In the genomic region with DNA sequence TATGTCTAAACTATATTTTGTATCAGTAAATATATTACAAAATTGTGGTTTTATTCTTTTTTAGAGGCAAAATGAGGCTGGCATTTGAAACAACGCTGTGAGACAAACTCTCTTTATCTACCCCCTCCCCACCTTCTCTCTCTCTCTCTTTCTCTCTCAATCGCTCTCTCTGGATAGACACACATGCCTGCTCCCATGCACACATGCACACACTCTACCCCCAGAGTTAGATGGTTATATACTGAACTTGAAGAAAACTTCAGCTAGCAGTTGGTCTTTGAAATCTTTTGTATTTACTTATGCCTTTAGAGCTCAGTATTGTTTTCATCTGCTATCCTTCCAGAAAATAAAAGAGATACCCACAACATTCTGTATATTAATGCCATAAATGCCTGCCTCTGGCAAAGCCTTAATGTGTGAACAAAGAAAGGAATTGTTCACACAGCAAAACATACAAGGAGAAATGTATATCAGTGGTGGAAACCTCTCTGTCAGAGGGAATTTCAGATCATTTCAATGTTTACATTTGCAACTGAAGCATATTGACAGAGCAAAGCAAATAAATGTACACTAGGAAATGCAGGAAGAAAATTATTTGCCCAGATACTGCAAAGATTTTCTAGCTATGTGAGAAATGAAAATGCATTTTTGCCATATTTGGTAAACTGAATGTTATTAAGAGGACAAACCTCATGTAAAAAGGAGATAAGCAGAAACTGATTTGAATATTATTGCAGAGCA, we compare ENCODE assay signal across 1 cellular context.
A peak's percentile ranks its signal among the peaks of the same experiment; 100 is the strongest.
TF ChIP-seq lines count a peak whose summit lies in the region.

No MANE protein-coding gene starts in this region.

TF ChIP-seq in HepG2, 621 proteins besides CTCF, POLR2A, EP300 and RAD21 (continued from another document and continues in another):
- TF ChIP-seq, protein P1, sequence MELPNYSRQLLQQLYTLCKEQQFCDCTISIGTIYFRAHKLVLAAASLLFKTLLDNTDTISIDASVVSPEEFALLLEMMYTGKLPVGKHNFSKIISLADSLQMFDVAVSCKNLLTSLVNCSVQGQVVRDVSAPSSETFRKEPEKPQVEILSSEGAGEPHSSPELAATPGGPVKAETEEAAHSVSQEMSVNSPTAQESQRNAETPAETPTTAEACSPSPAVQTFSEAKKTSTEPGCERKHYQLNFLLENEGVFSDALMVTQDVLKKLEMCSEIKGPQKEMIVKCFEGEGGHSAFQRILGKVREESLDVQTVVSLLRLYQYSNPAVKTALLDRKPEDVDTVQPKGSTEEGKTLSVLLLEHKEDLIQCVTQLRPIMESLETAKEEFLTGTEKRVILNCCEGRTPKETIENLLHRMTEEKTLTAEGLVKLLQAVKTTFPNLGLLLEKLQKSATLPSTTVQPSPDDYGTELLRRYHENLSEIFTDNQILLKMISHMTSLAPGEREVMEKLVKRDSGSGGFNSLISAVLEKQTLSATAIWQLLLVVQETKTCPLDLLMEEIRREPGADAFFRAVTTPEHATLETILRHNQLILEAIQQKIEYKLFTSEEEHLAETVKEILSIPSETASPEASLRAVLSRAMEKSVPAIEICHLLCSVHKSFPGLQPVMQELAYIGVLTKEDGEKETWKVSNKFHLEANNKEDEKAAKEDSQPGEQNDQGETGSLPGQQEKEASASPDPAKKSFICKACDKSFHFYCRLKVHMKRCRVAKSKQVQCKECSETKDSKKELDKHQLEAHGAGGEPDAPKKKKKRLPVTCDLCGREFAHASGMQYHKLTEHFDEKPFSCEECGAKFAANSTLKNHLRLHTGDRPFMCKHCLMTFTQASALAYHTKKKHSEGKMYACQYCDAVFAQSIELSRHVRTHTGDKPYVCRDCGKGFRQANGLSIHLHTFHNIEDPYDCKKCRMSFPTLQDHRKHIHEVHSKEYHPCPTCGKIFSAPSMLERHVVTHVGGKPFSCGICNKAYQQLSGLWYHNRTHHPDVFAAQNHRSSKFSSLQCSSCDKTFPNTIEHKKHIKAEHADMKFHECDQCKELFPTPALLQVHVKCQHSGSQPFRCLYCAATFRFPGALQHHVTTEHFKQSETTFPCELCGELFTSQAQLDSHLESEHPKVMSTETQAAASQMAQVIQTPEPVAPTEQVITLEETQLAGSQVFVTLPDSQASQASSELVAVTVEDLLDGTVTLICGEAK (IDR thresholded peaks at IDR 0.05): no peak
- TF ChIP-seq, protein P1 (CRISPR knock-in tag; IDR thresholded peaks at IDR 0.05): no peak
- peak; percentile 69 for TF ChIP-seq HDAC1 (CRISPR knock-in tag; IDR thresholded peaks at IDR 0.05)
- TF ChIP-seq, protein P2, sequence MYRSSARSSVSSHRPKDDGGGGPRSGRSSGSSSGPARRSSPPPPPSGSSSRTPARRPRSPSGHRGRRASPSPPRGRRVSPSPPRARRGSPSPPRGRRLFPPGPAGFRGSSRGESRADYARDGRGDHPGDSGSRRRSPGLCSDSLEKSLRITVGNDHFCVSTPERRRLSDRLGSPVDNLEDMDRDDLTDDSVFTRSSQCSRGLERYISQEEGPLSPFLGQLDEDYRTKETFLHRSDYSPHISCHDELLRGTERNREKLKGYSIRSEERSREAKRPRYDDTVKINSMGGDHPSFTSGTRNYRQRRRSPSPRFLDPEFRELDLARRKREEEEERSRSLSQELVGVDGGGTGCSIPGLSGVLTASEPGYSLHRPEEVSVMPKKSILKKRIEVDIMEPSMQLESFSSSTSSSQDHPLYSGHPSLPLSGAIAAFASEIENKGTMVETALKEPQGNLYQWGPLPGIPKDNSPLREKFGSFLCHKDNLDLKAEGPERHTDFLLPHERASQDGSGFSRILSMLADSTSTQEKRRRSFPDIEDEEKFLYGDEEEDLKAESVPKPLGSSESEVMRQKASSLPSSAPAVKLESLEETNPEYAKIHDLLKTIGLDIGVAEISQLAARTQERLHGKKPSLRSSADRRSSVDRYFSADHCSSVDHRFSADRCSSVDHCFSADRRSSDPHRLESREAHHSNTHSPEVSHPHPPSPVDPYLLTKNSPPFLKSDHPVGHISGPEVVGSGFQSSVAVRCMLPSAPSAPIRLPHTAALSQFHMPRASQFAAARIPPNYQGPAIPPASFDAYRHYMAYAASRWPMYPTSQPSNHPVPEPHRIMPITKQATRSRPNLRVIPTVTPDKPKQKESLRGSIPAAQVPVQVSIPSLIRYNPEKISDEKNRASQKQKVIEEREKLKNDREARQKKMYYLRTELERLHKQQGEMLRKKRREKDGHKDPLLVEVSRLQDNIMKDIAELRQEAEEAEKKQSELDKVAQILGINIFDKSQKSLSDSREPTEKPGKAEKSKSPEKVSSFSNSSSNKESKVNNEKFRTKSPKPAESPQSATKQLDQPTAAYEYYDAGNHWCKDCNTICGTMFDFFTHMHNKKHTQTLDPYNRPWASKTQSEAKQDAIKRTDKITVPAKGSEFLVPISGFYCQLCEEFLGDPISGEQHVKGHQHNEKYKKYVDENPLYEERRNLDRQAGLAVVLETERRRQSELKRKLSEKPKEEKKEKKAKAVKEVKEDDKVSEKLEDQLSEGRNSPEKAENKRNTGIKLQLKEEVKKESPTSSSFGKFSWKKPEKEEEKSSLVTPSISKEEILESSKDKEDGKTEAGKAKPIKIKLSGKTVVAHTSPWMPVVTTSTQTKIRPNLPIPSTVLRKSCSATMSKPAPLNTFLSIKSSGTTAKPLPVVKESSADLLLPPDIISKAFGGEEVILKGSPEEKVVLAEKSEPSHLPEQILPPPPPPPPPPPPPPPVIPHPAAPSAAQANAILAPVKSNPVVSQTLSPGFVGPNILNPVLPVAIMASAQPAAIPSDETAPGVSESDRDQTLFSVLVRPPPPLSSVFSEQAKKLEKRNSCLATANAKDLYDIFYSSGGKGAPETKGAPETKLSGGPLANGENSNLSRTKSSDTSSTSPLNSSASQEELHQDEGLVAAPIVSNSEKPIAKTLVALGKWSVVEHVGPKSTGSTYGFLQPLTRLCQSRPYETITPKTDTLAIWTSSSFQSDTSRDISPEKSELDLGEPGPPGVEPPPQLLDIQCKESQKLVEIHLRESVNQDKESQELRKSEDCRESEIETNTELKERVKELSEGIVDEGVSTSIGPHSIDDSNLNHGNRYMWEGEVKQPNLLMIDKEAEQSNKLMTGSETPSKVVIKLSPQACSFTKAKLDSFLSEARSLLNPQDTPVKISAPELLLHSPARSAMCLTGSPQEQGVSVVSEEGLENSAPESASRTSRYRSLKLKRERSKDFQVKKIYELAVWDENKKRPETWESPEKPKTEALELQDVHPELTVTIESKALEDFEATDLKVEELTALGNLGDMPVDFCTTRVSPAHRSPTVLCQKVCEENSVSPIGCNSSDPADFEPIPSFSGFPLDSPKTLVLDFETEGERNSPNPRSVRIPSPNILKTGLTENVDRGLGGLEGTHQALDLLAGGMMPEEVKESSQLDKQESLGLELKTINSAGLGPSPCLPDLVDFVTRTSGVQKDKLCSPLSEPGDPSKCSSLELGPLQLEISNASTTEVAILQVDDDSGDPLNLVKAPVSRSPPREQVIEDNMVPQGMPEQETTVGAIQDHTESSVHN (CRISPR knock-in tag; IDR thresholded peaks at IDR 0.05): no peak
- 0 out of 2 replicates have a peak, but pooled peaks have one; percentile 17 for TF ChIP-seq KDM4B (CRISPR knock-in tag; IDR thresholded peaks at IDR 0.05)
- no peak for TF ChIP-seq DNMT3B (CRISPR knock-in tag; conservative IDR thresholded peaks at IDR 0.05)
- TF ChIP-seq SP2 (CRISPR knock-in tag; IDR thresholded peaks at IDR 0.05): no peak
- no peak for TF ChIP-seq FOXM1 (CRISPR knock-in tag; IDR thresholded peaks at IDR 0.05)
- TF ChIP-seq U2AF2 (IDR thresholded peaks at IDR 0.05; ENCODE audit: low read depth, low read length): no peak
- TF ChIP-seq JUND (CRISPR knock-in tag; IDR thresholded peaks at IDR 0.05): no peak
- TF ChIP-seq ZNF841 (CRISPR knock-in tag; IDR thresholded peaks at IDR 0.05; ENCODE audit: borderline replicate concordance): no peak
- no peak for TF ChIP-seq SALL2 (CRISPR knock-in tag; IDR thresholded peaks at IDR 0.05)
- no peak for TF ChIP-seq CERS6 (CRISPR knock-in tag; IDR thresholded peaks at IDR 0.05)
- TF ChIP-seq ZNF564 (CRISPR knock-in tag; IDR thresholded peaks at IDR 0.05): 0 out of 2 replicates have a peak, but pooled peaks have one; percentile 35
- TF ChIP-seq ZNF12 (CRISPR knock-in tag; IDR thresholded peaks at IDR 0.05): no peak; the same call in 1 of the 2 replicates
- TF ChIP-seq ETV5 (CRISPR knock-in tag; IDR thresholded peaks at IDR 0.05; ENCODE audit: borderline replicate concordance): peak; percentile 68; the same call in 1 of the 2 replicates
- peak; percentile 95 for TF ChIP-seq ZNF503 (CRISPR knock-in tag; IDR thresholded peaks at IDR 0.05)
- TF ChIP-seq ZSCAN9 (CRISPR knock-in tag; IDR thresholded peaks at IDR 0.05; ENCODE audit: borderline replicate concordance): peak; percentile 62; the same call in 1 of the 2 replicates
- peak; percentile 96; the same call in 1 of the 2 replicates for TF ChIP-seq MBD4 (IDR thresholded peaks at IDR 0.05; ENCODE audit: borderline replicate concordance, low read length)
- TF ChIP-seq ZGPAT (CRISPR knock-in tag; IDR thresholded peaks at IDR 0.05): peak; percentile 63; the same call in 1 of the 2 replicates
- peak; percentile 16; the same call in 1 of the 2 replicates for TF ChIP-seq FOSL2 (CRISPR knock-in tag; IDR thresholded peaks at IDR 0.05)
- TF ChIP-seq ZNF274 (CRISPR knock-in tag; IDR thresholded peaks at IDR 0.05): no peak
